ENCODE assay signal across 1 cellular context in the genomic region with DNA sequence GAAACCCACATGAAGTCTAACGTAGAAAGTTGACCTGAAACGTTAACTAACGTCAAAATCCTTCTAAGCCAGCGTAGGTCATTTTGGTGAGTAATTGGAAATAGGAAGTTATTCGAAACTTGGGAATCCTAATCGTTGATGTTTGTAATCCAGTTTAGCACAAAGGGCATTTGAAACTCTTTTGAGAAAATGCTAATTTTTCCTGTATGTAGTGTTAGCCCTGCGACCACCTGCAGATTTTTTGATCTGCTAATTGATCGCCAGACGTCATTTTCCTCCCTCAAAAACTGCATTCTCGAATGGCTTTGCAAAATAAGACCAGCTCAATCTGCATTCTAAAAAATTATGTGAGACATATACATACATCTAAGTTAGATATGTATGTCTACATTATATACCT.
TF ChIP-seq lines count a peak whose summit lies in the region.

No MANE protein-coding gene starts in this region.

TF ChIP-seq in H1, 55 proteins besides CTCF, POLR2A, EP300 and RAD21:
- no peak for TF ChIP-seq KDM1A (IDR thresholded peaks at IDR 0.05; ENCODE audit: borderline replicate concordance, low read length)
- no peak for TF ChIP-seq TEAD4 (IDR thresholded peaks at IDR 0.05; ENCODE audit: low read depth, low read length)
- TF ChIP-seq, protein P1, sequence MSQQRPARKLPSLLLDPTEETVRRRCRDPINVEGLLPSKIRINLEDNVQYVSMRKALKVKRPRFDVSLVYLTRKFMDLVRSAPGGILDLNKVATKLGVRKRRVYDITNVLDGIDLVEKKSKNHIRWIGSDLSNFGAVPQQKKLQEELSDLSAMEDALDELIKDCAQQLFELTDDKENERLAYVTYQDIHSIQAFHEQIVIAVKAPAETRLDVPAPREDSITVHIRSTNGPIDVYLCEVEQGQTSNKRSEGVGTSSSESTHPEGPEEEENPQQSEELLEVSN (IDR thresholded peaks at IDR 0.05) = no peak
- TF ChIP-seq NRF1 (IDR thresholded peaks at IDR 0.05; ENCODE audit: low read depth, low read length) = no peak
- TF ChIP-seq, protein P2, sequence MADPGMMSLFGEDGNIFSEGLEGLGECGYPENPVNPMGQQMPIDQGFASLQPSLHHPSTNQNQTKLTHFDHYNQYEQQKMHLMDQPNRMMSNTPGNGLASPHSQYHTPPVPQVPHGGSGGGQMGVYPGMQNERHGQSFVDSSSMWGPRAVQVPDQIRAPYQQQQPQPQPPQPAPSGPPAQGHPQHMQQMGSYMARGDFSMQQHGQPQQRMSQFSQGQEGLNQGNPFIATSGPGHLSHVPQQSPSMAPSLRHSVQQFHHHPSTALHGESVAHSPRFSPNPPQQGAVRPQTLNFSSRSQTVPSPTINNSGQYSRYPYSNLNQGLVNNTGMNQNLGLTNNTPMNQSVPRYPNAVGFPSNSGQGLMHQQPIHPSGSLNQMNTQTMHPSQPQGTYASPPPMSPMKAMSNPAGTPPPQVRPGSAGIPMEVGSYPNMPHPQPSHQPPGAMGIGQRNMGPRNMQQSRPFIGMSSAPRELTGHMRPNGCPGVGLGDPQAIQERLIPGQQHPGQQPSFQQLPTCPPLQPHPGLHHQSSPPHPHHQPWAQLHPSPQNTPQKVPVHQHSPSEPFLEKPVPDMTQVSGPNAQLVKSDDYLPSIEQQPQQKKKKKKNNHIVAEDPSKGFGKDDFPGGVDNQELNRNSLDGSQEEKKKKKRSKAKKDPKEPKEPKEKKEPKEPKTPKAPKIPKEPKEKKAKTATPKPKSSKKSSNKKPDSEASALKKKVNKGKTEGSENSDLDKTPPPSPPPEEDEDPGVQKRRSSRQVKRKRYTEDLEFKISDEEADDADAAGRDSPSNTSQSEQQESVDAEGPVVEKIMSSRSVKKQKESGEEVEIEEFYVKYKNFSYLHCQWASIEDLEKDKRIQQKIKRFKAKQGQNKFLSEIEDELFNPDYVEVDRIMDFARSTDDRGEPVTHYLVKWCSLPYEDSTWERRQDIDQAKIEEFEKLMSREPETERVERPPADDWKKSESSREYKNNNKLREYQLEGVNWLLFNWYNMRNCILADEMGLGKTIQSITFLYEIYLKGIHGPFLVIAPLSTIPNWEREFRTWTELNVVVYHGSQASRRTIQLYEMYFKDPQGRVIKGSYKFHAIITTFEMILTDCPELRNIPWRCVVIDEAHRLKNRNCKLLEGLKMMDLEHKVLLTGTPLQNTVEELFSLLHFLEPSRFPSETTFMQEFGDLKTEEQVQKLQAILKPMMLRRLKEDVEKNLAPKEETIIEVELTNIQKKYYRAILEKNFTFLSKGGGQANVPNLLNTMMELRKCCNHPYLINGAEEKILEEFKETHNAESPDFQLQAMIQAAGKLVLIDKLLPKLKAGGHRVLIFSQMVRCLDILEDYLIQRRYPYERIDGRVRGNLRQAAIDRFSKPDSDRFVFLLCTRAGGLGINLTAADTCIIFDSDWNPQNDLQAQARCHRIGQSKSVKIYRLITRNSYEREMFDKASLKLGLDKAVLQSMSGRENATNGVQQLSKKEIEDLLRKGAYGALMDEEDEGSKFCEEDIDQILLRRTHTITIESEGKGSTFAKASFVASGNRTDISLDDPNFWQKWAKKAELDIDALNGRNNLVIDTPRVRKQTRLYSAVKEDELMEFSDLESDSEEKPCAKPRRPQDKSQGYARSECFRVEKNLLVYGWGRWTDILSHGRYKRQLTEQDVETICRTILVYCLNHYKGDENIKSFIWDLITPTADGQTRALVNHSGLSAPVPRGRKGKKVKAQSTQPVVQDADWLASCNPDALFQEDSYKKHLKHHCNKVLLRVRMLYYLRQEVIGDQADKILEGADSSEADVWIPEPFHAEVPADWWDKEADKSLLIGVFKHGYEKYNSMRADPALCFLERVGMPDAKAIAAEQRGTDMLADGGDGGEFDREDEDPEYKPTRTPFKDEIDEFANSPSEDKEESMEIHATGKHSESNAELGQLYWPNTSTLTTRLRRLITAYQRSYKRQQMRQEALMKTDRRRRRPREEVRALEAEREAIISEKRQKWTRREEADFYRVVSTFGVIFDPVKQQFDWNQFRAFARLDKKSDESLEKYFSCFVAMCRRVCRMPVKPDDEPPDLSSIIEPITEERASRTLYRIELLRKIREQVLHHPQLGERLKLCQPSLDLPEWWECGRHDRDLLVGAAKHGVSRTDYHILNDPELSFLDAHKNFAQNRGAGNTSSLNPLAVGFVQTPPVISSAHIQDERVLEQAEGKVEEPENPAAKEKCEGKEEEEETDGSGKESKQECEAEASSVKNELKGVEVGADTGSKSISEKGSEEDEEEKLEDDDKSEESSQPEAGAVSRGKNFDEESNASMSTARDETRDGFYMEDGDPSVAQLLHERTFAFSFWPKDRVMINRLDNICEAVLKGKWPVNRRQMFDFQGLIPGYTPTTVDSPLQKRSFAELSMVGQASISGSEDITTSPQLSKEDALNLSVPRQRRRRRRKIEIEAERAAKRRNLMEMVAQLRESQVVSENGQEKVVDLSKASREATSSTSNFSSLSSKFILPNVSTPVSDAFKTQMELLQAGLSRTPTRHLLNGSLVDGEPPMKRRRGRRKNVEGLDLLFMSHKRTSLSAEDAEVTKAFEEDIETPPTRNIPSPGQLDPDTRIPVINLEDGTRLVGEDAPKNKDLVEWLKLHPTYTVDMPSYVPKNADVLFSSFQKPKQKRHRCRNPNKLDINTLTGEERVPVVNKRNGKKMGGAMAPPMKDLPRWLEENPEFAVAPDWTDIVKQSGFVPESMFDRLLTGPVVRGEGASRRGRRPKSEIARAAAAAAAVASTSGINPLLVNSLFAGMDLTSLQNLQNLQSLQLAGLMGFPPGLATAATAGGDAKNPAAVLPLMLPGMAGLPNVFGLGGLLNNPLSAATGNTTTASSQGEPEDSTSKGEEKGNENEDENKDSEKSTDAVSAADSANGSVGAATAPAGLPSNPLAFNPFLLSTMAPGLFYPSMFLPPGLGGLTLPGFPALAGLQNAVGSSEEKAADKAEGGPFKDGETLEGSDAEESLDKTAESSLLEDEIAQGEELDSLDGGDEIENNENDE (IDR thresholded peaks at IDR 0.05; ENCODE audit: insufficient replicate concordance, low read length) = peak; percentile 71
- TF ChIP-seq CREB1 (IDR thresholded peaks at IDR 0.05) = 0 out of 2 replicates have a peak, but pooled peaks have one; percentile 3
- TF ChIP-seq RXRA (IDR thresholded peaks at IDR 0.05; ENCODE audit: insufficient read depth, low read depth, low read length) = no peak
- TF ChIP-seq RBBP5 (IDR thresholded peaks at IDR 0.05; ENCODE audit: borderline replicate concordance, low read depth, low read length) = no peak
- TF ChIP-seq SIN3A (conservative IDR thresholded peaks at IDR 0.05 in 1 of 2, IDR thresholded peaks at IDR 0.05 in 1 of 2; ENCODE audit: low read depth in 1 of 2, low read length in 2 of 2) = 0 out of 4 replicates have a peak, but pooled peaks of 1 of the 2 experiments have one; percentile 16
- TF ChIP-seq NANOG (IDR thresholded peaks at IDR 0.05; ENCODE audit: insufficient read depth, low read depth, low read length, poor library complexity, severe bottlenecking) = peak; percentile 85
- TF ChIP-seq, protein P3, sequence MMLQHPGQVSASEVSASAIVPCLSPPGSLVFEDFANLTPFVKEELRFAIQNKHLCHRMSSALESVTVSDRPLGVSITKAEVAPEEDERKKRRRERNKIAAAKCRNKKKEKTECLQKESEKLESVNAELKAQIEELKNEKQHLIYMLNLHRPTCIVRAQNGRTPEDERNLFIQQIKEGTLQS (IDR thresholded peaks at IDR 0.05; ENCODE audit: insufficient read depth, low read depth, low read length) = no peak
- peak; percentile 39 for TF ChIP-seq TAF7 (optimal IDR thresholded peaks at IDR 0.05; ENCODE audit: borderline replicate concordance, low read depth, low read length)
TF ChIP-seq in H1: peak in this region for 5.
